Comparison of ENCODE assay signal across 1 cellular context in the genomic region with DNA sequence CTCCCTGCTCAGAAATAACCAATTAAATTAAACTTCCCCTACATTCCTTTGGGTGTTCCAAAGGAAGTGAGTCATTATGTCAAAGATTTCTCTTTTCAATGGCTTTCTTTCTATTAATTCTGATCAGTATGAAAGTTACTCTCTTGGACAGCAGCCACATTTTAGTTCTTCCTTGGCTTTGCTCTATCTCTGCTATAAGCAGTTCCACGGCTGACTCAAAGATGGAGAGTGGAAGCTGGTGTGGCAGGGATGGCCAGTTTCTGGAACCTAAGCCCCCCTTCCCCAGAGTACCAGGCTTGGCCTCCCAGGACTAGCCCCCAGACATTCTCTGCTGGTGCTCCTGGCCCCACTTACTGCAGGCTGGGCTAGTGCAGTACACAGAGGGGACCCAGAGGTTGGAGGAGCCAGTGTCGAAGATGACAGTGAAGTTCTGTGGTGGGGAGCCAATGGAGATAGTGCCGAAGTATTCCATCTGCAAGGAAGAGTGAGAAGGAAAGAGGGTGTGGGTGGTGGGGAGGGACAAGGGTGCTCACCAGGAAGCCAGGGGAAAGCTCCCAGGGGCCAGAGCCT.
TF ChIP-seq lines count a peak whose summit lies in the region.

No MANE protein-coding gene starts in this region.

TF ChIP-seq in K562, 482 proteins besides CTCF, POLR2A, EP300 and RAD21 (continued from another document):
- TF ChIP-seq ZNF780A (CRISPR knock-in tag; IDR thresholded peaks at IDR 0.05) (no peak), TAF1 (IDR thresholded peaks at IDR 0.05; ENCODE audit: control insufficient read depth, extremely low read depth, insufficient read depth, low read length, severe bottlenecking) (no peak)
- TF ChIP-seq, protein P1, sequence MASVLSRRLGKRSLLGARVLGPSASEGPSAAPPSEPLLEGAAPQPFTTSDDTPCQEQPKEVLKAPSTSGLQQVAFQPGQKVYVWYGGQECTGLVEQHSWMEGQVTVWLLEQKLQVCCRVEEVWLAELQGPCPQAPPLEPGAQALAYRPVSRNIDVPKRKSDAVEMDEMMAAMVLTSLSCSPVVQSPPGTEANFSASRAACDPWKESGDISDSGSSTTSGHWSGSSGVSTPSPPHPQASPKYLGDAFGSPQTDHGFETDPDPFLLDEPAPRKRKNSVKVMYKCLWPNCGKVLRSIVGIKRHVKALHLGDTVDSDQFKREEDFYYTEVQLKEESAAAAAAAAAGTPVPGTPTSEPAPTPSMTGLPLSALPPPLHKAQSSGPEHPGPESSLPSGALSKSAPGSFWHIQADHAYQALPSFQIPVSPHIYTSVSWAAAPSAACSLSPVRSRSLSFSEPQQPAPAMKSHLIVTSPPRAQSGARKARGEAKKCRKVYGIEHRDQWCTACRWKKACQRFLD (CRISPR knock-in tag; IDR thresholded peaks at IDR 0.05): 0 out of 2 replicates have a peak, but pooled peaks have one; percentile 6
